33 cellular contexts compared by ENCODE assay signal in genomic region chr18:77297919-77298571, GRCh38. TPM values are rescaled to one million over a fixed set of nuclear protein-coding genes. Genes with fewer than 3 reads are reported as not detected.
"Had no signal": no experiment of that assay in that cellular context is flagged by ENCODE, and none has a peak within 500 bp of the region (broad histone marks: within the 10 kb centered on the region; RNA-seq: fewer than 3 reads in every experiment).

No MANE protein-coding gene starts in this region.

- H3K9me3 ChIP-seq: heart right ventricle, left lung, lower lobe of right lung, neutrophil, right atrium auricular region, right lobe of liver, stomach, testis, thyroid gland, transverse colon, uterus had no signal

- H3K4me3 Mint-ChIP-seq: naive thymus-derived CD8-positive, alpha-beta T cell; nephron; neural progenitor cell; stimulated activated naive B cell treated with anti-CD40 and anti-IgM and Interleukin-4, amounts not matched to agents 10 μg/mL and 1 μg/mL and 100 μg/mL, for 72 hours had no signal

- DNase-seq: heart right ventricle; islet precursor cell; left lung; lower lobe of right lung; mammary epithelial cell; mesenchymal stem cell; naive thymus-derived CD8-positive, alpha-beta T cell; occipital lobe; right lobe of liver; stimulated activated CD4-positive, alpha-beta T cell treated with anti-CD3 and anti-CD28 coated beads, Interleukin-12 subunit alpha, Interleukin-12 subunit beta, amount 100 ng/mL, for 4 hours; stimulated activated CD4-positive, alpha-beta T cell treated with anti-CD3 and anti-CD28 coated beads, Interleukin-15, amount 100 ng/mL, for 24 hours; stimulated activated CD4-positive, alpha-beta T cell treated with anti-CD3 and anti-CD28 coated beads, Interleukin-2, amount 100 ng/mL, for 24 hours; stimulated activated CD4-positive, alpha-beta T cell treated with anti-CD3 and anti-CD28 coated beads, Interleukin-4, amount 100 ng/mL, for 1 hour; stimulated activated naive B cell treated with anti-CD40 and anti-IgM and Interleukin-4, amounts not matched to agents 10 μg/mL and 1 μg/mL and 100 μg/mL, for 72 hours; stimulated activated naive CD8-positive, alpha-beta T cell treated with anti-CD3 and anti-CD28 coated beads, Interleukin-15, Interleukin-2, amounts not matched to agents 100 U/mL and 50 U/mL, for 24 hours; stomach; testis; thyroid gland; transverse colon; uterus had no signal

- ATAC-seq: heart right ventricle; left lung; lower lobe of right lung; naive thymus-derived CD8-positive, alpha-beta T cell; stimulated activated naive B cell treated with anti-CD40 and anti-IgM and Interleukin-4, amounts not matched to agents 10 μg/mL and 1 μg/mL and 100 μg/mL, for 72 hours; stimulated activated naive CD8-positive, alpha-beta T cell treated with anti-CD3 and anti-CD28 coated beads, Interleukin-15, Interleukin-2, amounts not matched to agents 100 U/mL and 50 U/mL, for 24 hours had no signal

- H3K4me3 ChIP-seq: heart right ventricle, hepatocyte, left lung, lower lobe of right lung, neural progenitor cell, right atrium auricular region, right lobe of liver, skin epidermis, stomach, testis, thyroid gland, transverse colon, uterus had no signal

- H3K36me3 Mint-ChIP-seq: naive thymus-derived CD8-positive, alpha-beta T cell; neural progenitor cell; stimulated activated naive B cell treated with anti-CD40 and anti-IgM and Interleukin-4, amounts not matched to agents 10 μg/mL and 1 μg/mL and 100 μg/mL, for 72 hours had no signal

- H3K4me1 ChIP-seq: heart right ventricle, left lung, lower lobe of right lung, neural progenitor cell, parathyroid adenoma, right atrium auricular region, right lobe of liver, stomach, testis, thyroid gland, transverse colon, uterus had no signal

- H3K36me3 ChIP-seq: heart right ventricle, left lung, lower lobe of right lung, neural progenitor cell, neutrophil, right atrium auricular region, right lobe of liver, stomach, thyroid gland, transverse colon, uterus had no signal

- H3K9me3 Mint-ChIP-seq: nephron; neural progenitor cell; stimulated activated naive B cell treated with anti-CD40 and anti-IgM and Interleukin-4, amounts not matched to agents 10 μg/mL and 1 μg/mL and 100 μg/mL, for 72 hours had no signal

- H3K27me3 ChIP-seq: hepatocyte, left lung, neural progenitor cell, neutrophil, right atrium auricular region, right lobe of liver, testis, thyroid gland, transverse colon, uterus had no signal

- H3K27ac Mint-ChIP-seq: naive thymus-derived CD8-positive, alpha-beta T cell; nephron; neural progenitor cell; stimulated activated naive B cell treated with anti-CD40 and anti-IgM and Interleukin-4, amounts not matched to agents 10 μg/mL and 1 μg/mL and 100 μg/mL, for 72 hours had no signal

- H3K4me1 Mint-ChIP-seq: naive thymus-derived CD8-positive, alpha-beta T cell; nephron; neural progenitor cell; stimulated activated naive B cell treated with anti-CD40 and anti-IgM and Interleukin-4, amounts not matched to agents 10 μg/mL and 1 μg/mL and 100 μg/mL, for 72 hours had no signal

RNA-seq across cellular contexts. Expression of gene GALR1, which starts 48.4 kb away (rescaled TPM):
- total RNA-seq: kidney epithelial cell; left lung; liver; lower lobe of right lung; mammary epithelial cell; naive thymus-derived CD8-positive, alpha-beta T cell; osteocyte; pulmonary artery endothelial cell; renal cortical epithelial cell; ureter had no signal
- polyA plus RNA-seq: hepatocyte; liver; mammary epithelial cell; naive thymus-derived CD8-positive, alpha-beta T cell had no signal
